Comparison of ENCODE assay signal across 12 cellular contexts in genomic region chr9:99226054-99226453, GRCh38.
"Had no signal": no experiment of that assay in that cellular context is flagged by ENCODE, and none has a peak within 500 bp of the region (broad histone marks: within the 10 kb centered on the region; RNA-seq: fewer than 3 reads in every experiment).

No MANE protein-coding gene starts in this region.

- DNase-seq: activated CD4-positive, alpha-beta T cell treated with anti-CD3 and anti-CD28 coated beads for 36 hours; activated effector memory CD4-positive, alpha-beta T cell treated with Interleukin-2 at 50 U/mL for 16 hours; anterior cingulate cortex; kidney; ovary; retina; small intestine; stimulated activated naive CD4-positive, alpha-beta T cell; T-cell; upper lobe of left lung had no signal

- H3K27ac Mint-ChIP-seq: activated naive CD8-positive, alpha-beta T cell; neural progenitor cell; T-cell had no signal

- H3K4me3 Mint-ChIP-seq: activated CD4-positive, alpha-beta T cell treated with anti-CD3 and anti-CD28 coated beads for 36 hours; activated naive CD8-positive, alpha-beta T cell; neural progenitor cell; T-cell had no signal

- ATAC-seq: activated CD4-positive, alpha-beta T cell treated with anti-CD3 and anti-CD28 coated beads for 36 hours; T-cell had no signal

- H3K27me3 Mint-ChIP-seq: activated CD4-positive, alpha-beta T cell treated with anti-CD3 and anti-CD28 coated beads for 36 hours; activated naive CD8-positive, alpha-beta T cell; T-cell had no signal

- H3K9me3 Mint-ChIP-seq: neural progenitor cell, T-cell had no signal
